38 cellular contexts compared by ENCODE assay signal in the genomic region with DNA sequence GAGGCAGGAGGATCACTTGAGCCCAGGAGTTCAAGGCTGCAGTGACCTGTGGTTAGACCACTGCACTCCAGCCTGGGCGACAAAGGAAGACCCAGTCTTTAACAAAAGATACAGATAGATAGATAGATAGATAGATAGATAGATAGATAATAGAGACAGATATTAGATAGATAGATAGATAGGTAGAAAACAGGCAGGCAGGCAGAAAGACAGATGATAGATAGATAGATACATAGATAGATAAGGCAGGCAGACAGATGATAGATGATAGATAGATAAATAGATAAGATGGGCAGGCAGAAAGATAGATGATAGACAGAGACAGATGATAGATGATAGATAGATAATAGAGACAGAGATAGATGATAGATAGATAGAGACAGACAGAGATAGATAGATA. TPM values are rescaled to one million over a fixed set of nuclear protein-coding genes. Genes with fewer than 3 reads are reported as not detected.
"Had no signal": no experiment of that assay in that cellular context is flagged by ENCODE, and none has a peak within 500 bp of the region (broad histone marks: within the 10 kb centered on the region; RNA-seq: fewer than 3 reads in every experiment).

No MANE protein-coding gene starts in this region.

- H3K27me3 ChIP-seq: adrenal gland, body of pancreas, brain microvascular endothelial cell, breast epithelium had no signal

- H3K4me3 Mint-ChIP-seq: activated B cell treated with CpG ODN at 0.5 μM for 24 hours; activated CD4-positive, alpha-beta memory T cell treated with anti-CD3 and anti-CD28 coated beads for 36 hours; activated CD4-positive, alpha-beta T cell treated with anti-CD3 and anti-CD28 coated beads, Interleukin-2, amount 10 ng/mL, durations not matched to agents 24 days and 14 days; activated CD8-positive, alpha-beta T cell treated with anti-CD3 and anti-CD28 coated beads for 36 hours; activated naive CD4-positive, alpha-beta T cell treated with anti-CD3 and anti-CD28 coated beads for 36 hours; activated naive CD8-positive, alpha-beta T cell treated with anti-CD3 and anti-CD28 coated beads for 36 hours; activated T-cell treated with anti-CD3 and anti-CD28 coated beads, Interleukin-2, amount 50 U/mL, for 4 hours; activated T-cell treated with anti-CD3 and anti-CD28 coated beads, Interleukin-2, amount 50 U/mL, for 72 hours; activated T-helper 1 cell treated with anti-CD3 and anti-CD28 coated beads, Interleukin-12 subunit alpha, Interleukin-12 subunit beta, Interleukin-2, Interleukin-4 antibody, amounts not matched to agents 30 ng/mL and 10 ng/mL and 1 ng/mL, durations not matched to agents 14 hours and 24 hours and 36 hours; activated T-helper 17 cell treated with anti-CD3 and anti-CD28 coated beads, Interleukin-2, amount 50 U/mL, for 72 hours; T-helper 1 cell treated with Interleukin-12 subunit alpha and Interleukin-12 subunit beta and Interleukin-4 antibody, amounts not matched to agents 30 μg/mL and 1 μg/mL, for 36 hours; T-helper 2 cell treated with Interferon-gamma antibody and Interleukin-4, amounts not matched to agents 5 μg/mL and 100 μg/mL, for 36 hours had no signal

- H3K27ac ChIP-seq: adrenal gland, body of pancreas, brain microvascular endothelial cell, breast epithelium, VCaP had no signal

- H3K27me3 Mint-ChIP-seq: activated CD4-positive, alpha-beta T cell treated with anti-CD3 and anti-CD28 coated beads, Interleukin-2, amount 10 ng/mL, durations not matched to agents 24 days and 14 days; activated naive CD8-positive, alpha-beta T cell treated with anti-CD3 and anti-CD28 coated beads for 36 hours had no signal

- H3K4me1 ChIP-seq: adrenal gland, body of pancreas, breast epithelium had no signal

- DNase-seq: activated B cell treated with CpG ODN at 0.5 μM for 24 hours; activated CD4-positive, alpha-beta memory T cell treated with anti-CD3 and anti-CD28 coated beads for 36 hours; activated CD4-positive, alpha-beta T cell treated with anti-CD3 and anti-CD28 coated beads for 4 hours; activated CD4-positive, alpha-beta T cell treated with anti-CD3 and anti-CD28 coated beads, Interleukin-2, amount 10 ng/mL, durations not matched to agents 24 days and 14 days; activated CD4-positive, alpha-beta T cell treated with anti-CD3 and anti-CD28 coated beads, Interleukin-2, amount 50 U/mL, for 1 hour; activated CD4-positive, alpha-beta T cell treated with anti-CD3 and anti-CD28 coated beads, Interleukin-2, amount 50 U/mL, for 4 hours; activated CD4-positive, CD25-positive, alpha-beta regulatory T cell treated with anti-CD3 and anti-CD28 coated beads, Interleukin-2, amount 50 U/mL, for 72 hours; activated CD8-positive, alpha-beta memory T cell treated with anti-CD3 and anti-CD28 coated beads, Interleukin-2, amount 50 U/mL, for 4 hours; activated CD8-positive, alpha-beta T cell treated with anti-CD3 and anti-CD28 coated beads for 36 hours; activated effector memory CD4-positive, alpha-beta T cell treated with anti-CD3 and anti-CD28 coated beads, Interleukin-2, amount 50 U/mL, for 16 hours; activated gamma-delta T cell treated with Interleukin-2 at 50 U/mL for 16 hours; activated naive CD4-positive, alpha-beta T cell; activated naive CD4-positive, alpha-beta T cell treated with anti-CD3 and anti-CD28 coated beads for 36 hours; activated naive CD4-positive, alpha-beta T cell treated with anti-CD3 and anti-CD28 coated beads, Interleukin-2, amount 50 U/mL, for 16 hours; activated naive CD8-positive, alpha-beta T cell treated with anti-CD3 and anti-CD28 coated beads for 36 hours; activated T-cell treated with anti-CD3 and anti-CD28 coated beads for 4 hours; activated T-cell treated with anti-CD3 and anti-CD28 coated beads, Interleukin-2, amount 50 U/mL, for 1 hour; activated T-cell treated with anti-CD3 and anti-CD28 coated beads, Interleukin-2, amount 50 U/mL, for 4 hours; activated T-cell treated with anti-CD3 and anti-CD28 coated beads, Interleukin-2, amount 50 U/mL, for 72 hours; adrenal gland; amniotic stem cell; body of pancreas; brain microvascular endothelial cell; central memory CD4-positive, alpha-beta T cell; cerebellar nuclear complex; T-helper 1 cell; T-helper 2 cell; T-helper 9 cell had no signal

- H3K36me3 Mint-ChIP-seq: activated CD4-positive, alpha-beta memory T cell treated with anti-CD3 and anti-CD28 coated beads for 36 hours; activated naive CD4-positive, alpha-beta T cell treated with anti-CD3 and anti-CD28 coated beads, Interleukin-2, amount 50 U/mL, for 72 hours; activated naive CD8-positive, alpha-beta T cell treated with anti-CD3 and anti-CD28 coated beads for 36 hours had no signal

- H3K4me3 ChIP-seq: adrenal gland, body of pancreas, breast epithelium had no signal

- H3K36me3 ChIP-seq: adrenal gland, brain microvascular endothelial cell, breast epithelium had no signal

- H3K27ac Mint-ChIP-seq: activated B cell treated with CpG ODN at 0.5 μM for 24 hours; activated CD4-positive, alpha-beta memory T cell treated with anti-CD3 and anti-CD28 coated beads for 36 hours; activated CD4-positive, alpha-beta T cell treated with anti-CD3 and anti-CD28 coated beads, Interleukin-2, amount 10 ng/mL, durations not matched to agents 24 days and 14 days; activated CD8-positive, alpha-beta T cell treated with anti-CD3 and anti-CD28 coated beads for 36 hours; activated naive CD4-positive, alpha-beta T cell treated with anti-CD3 and anti-CD28 coated beads for 36 hours; activated naive CD8-positive, alpha-beta T cell treated with anti-CD3 and anti-CD28 coated beads for 36 hours; activated T-cell treated with anti-CD3 and anti-CD28 coated beads, Interleukin-2, amount 50 U/mL, for 72 hours; activated T-helper 1 cell treated with anti-CD3 and anti-CD28 coated beads, Interleukin-12 subunit alpha, Interleukin-12 subunit beta, Interleukin-2, Interleukin-4 antibody, amounts not matched to agents 30 ng/mL and 10 ng/mL and 1 ng/mL, durations not matched to agents 14 hours and 24 hours and 36 hours; activated T-helper 17 cell treated with anti-CD3 and anti-CD28 coated beads, Interleukin-2, amount 50 U/mL, for 72 hours; T-helper 1 cell treated with Interleukin-12 subunit alpha and Interleukin-12 subunit beta and Interleukin-4 antibody, amounts not matched to agents 30 μg/mL and 1 μg/mL, for 36 hours; T-helper 2 cell treated with Interferon-gamma antibody and Interleukin-4, amounts not matched to agents 5 μg/mL and 100 μg/mL, for 36 hours had no signal

- H3K4me1 Mint-ChIP-seq: activated B cell treated with CpG ODN at 0.5 μM for 24 hours; activated CD4-positive, alpha-beta T cell treated with anti-CD3 and anti-CD28 coated beads, Interleukin-2, amount 10 ng/mL, durations not matched to agents 24 days and 14 days; activated naive CD8-positive, alpha-beta T cell treated with anti-CD3 and anti-CD28 coated beads for 36 hours; activated T-helper 17 cell treated with anti-CD3 and anti-CD28 coated beads, Interleukin-2, amount 50 U/mL, for 72 hours had no signal

- FAIRE-seq: astrocyte, TTC549 had no signal

- H3K9me3 ChIP-seq: adrenal gland, body of pancreas, breast epithelium had no signal

- ATAC-seq: activated CD8-positive, alpha-beta T cell treated with anti-CD3 and anti-CD28 coated beads for 36 hours; activated naive CD4-positive, alpha-beta T cell treated with anti-CD3 and anti-CD28 coated beads, Interleukin-2, amount 50 U/mL, for 72 hours; activated T-cell treated with anti-CD3 and anti-CD28 coated beads, Interleukin-2, amount 50 U/mL, for 4 hours; activated T-cell treated with anti-CD3 and anti-CD28 coated beads, Interleukin-2, amount 50 U/mL, for 72 hours; activated T-helper 17 cell treated with anti-CD3 and anti-CD28 coated beads, Interleukin-2, amount 50 U/mL, for 72 hours; body of pancreas had no signal

- H3K9me3 Mint-ChIP-seq: activated B cell treated with CpG ODN at 0.5 μM for 24 hours; activated T-cell treated with anti-CD3 and anti-CD28 coated beads, Interleukin-2, amount 50 U/mL, for 4 hours; activated T-helper 17 cell treated with anti-CD3 and anti-CD28 coated beads, Interleukin-2, amount 50 U/mL, for 72 hours had no signal

RNA-seq across cellular contexts. Expression of gene TMEM130, which starts 54.5 kb away (rescaled TPM):
- total RNA-seq: activated CD4-positive, alpha-beta memory T cell treated with anti-CD3 and anti-CD28 coated beads for 36 hours; activated CD4-positive, alpha-beta T cell treated with anti-CD3 and anti-CD28 coated beads, Interleukin-2, amount 10 ng/mL, durations not matched to agents 24 days and 14 days; activated CD8-positive, alpha-beta memory T cell treated with anti-CD3 and anti-CD28 coated beads for 36 hours; activated naive CD4-positive, alpha-beta T cell treated with anti-CD3 and anti-CD28 coated beads, Interleukin-2, amount 50 U/mL, for 72 hours; activated naive CD8-positive, alpha-beta T cell treated with anti-CD3 and anti-CD28 coated beads for 36 hours; activated T-cell treated with anti-CD3 and anti-CD28 coated beads, Interleukin-2, amount 50 U/mL, for 4 hours; activated T-helper 17 cell treated with anti-CD3 and anti-CD28 coated beads, Interleukin-2, amount 50 U/mL, for 72 hours had no signal
